15 cellular contexts compared by ENCODE assay signal in genomic region chr9:4126184-4126865, GRCh38.
DNase-seq lines count a peak whose midpoint lies in the region; ATAC-seq and TF ChIP-seq lines count a peak whose summit lies in the region.
"Had no signal": no experiment of that assay in that cellular context is flagged by ENCODE, and none has a peak within 500 bp of the region (broad histone marks: within the 10 kb centered on the region; RNA-seq: fewer than 3 reads in every experiment).

No MANE protein-coding gene starts in this region.

- WGBS in adrenal gland, 4 donors: 74 to 77% (median 76%) methylated on average over 2 of the region's 2 CpGs

- no peak overlapping the region for H3K4me3 Mint-ChIP-seq in osteocyte (ENCODE audit: unreplicated experiment)
- H3K4me3 Mint-ChIP-seq in CD4-positive, alpha-beta T cell: no peak overlapping the region
- H3K4me3 Mint-ChIP-seq: activated T-helper 1 cell treated with anti-CD3 and anti-CD28 coated beads, Interleukin-12 subunit alpha, Interleukin-12 subunit beta, Interleukin-2, Interleukin-4 antibody, amounts not matched to agents 30 ng/mL and 10 ng/mL and 1 ng/mL, durations not matched to agents 14 hours and 24 hours and 36 hours; nephron; stimulated activated memory B cell treated with anti-CD40 and anti-IgM and Interleukin-4, amounts not matched to agents 10 μg/mL and 1 μg/mL and 100 μg/mL, for 72 hours had no signal

- peak overlapping the region; percentile 60 for H3K4me2 ChIP-seq in PC-9

- intact Hi-C loops in PC-9 (cut with micrococcal nuclease; ENCODE audit: unreplicated experiment): loop anchor here (1.0 to 5.0 kb wide), 5 partner anchors 50 to 385 kb away; no protein-coding TSS in a partner anchor
- intact Hi-C loops in CD4-positive, alpha-beta T cell (cut with DNase I, micrococcal nuclease): no loop called here
- intact Hi-C loops in adrenal gland (cut with DNase I): no loop called here

- no peaks in the 10 kb centered on the region for H3K36me3 ChIP-seq in PC-9 (ENCODE audit: low read depth)
- no peaks in the 10 kb centered on the region for H3K36me3 ChIP-seq in adrenal gland (replicated peaks in 1 of 2)

- H3F3A ChIP-seq in PC-9 (ENCODE audit: insufficient read depth, low read depth): peaks cover 12% of the 10 kb centered on the region; the same call in 1 of the 2 replicates

- H3K4me3 ChIP-seq in PC-9: no peak overlapping the region
- no peak overlapping the region for H3K4me3 ChIP-seq in adrenal gland
- H3K4me3 ChIP-seq: coronary artery had no signal

- peaks cover 10% of the 10 kb centered on the region for H3K9me3 Mint-ChIP-seq in osteocyte (ENCODE audit: unreplicated experiment)
- peaks cover 3% of the 10 kb centered on the region for H3K9me3 Mint-ChIP-seq in CD4-positive, alpha-beta T cell

- H2AFZ ChIP-seq in PC-9: no peak overlapping the region

- peaks cover 9% of the 10 kb centered on the region for H3K36me3 Mint-ChIP-seq in osteocyte (ENCODE audit: unreplicated experiment)
- H3K36me3 Mint-ChIP-seq in CD4-positive, alpha-beta T cell (ENCODE audit: low read depth): no peaks in the 10 kb centered on the region
- H3K36me3 Mint-ChIP-seq: stimulated activated memory B cell treated with anti-CD40 and anti-IgM and Interleukin-4, amounts not matched to agents 10 μg/mL and 1 μg/mL and 100 μg/mL, for 72 hours had no signal

- no peaks in the 10 kb centered on the region for H3K27me3 ChIP-seq in PC-9 (ENCODE audit: insufficient read depth, low read depth)
- no peaks in the 10 kb centered on the region for H3K27me3 ChIP-seq in CD4-positive, alpha-beta T cell (ENCODE audit: control insufficient read depth, insufficient read depth, low read length)
- no peaks in the 10 kb centered on the region for H3K27me3 ChIP-seq in adrenal gland

- POLR2A ChIA-PET in PC-9 (lab: Charles Lee; ENCODE audit: unreplicated experiment): interaction anchor here (0.6 kb wide), 2 partner anchors 171 to 174 kb away, joined by 6 to 30 read pairs; no protein-coding TSS in a partner anchor
- POLR2A ChIA-PET in CD4-positive, alpha-beta T cell (lab: Charles Lee): no interaction called here

- DNase-seq in EL: peak; percentile 80
- DNase-seq in PC-9: peak in 1 of 2 experiments; percentile 76
- DNase-seq in fibroblast of gingiva (ENCODE audit: low read depth): peak; percentile 76
- no peak for DNase-seq in osteocyte (ENCODE audit: extremely low spot score, unreplicated experiment)
- DNase-seq in GF-D8 (lab: John Stamatoyannopoulos, UW): no peak
- no peak for DNase-seq in CD4-positive, alpha-beta T cell
- no peak for DNase-seq in adrenal gland
- DNase-seq in SKM-1 treated with dmso at 0.1 percent for 144 hours (lab: John Stamatoyannopoulos, UW; ENCODE audit: unreplicated experiment): no peak
- DNase-seq: activated CD4-positive, CD25-positive, alpha-beta regulatory T cell; NCI-H1930 had no signal

- H3K27ac ChIP-seq in PC-9 (peak overlapping the region; percentile 89), adrenal gland (no peak overlapping the region)
- no peak overlapping the region for H3K27ac ChIP-seq in CD4-positive, alpha-beta T cell (ENCODE audit: low read depth, low read length)
- H3K27ac ChIP-seq: RWPE1 had no signal

- ATAC-seq in CD4-positive, alpha-beta T cell (ENCODE audit: poor library complexity): no peak
- ATAC-seq: stimulated activated memory B cell treated with anti-CD40 and anti-IgM and Interleukin-4, amounts not matched to agents 10 μg/mL and 1 μg/mL and 100 μg/mL, for 72 hours had no signal

- CTCF ChIA-PET in PC-9 (lab: Charles Lee): interaction anchor here (0.9 kb wide), 1 partner anchor 48 kb away, joined by 6 read pairs; no protein-coding TSS in a partner anchor
- CTCF ChIA-PET in CD4-positive, alpha-beta T cell (lab: Charles Lee): no interaction called here

- H3K27me3 Mint-ChIP-seq in osteocyte (ENCODE audit: unreplicated experiment): no peaks in the 10 kb centered on the region
- H3K27me3 Mint-ChIP-seq in CD4-positive, alpha-beta T cell: no peaks in the 10 kb centered on the region

- no TSS peak for BruUV-seq in PC-9 (replicated peaks; lab: Mats Ljungman, UMichigan)

- no peaks in the 10 kb centered on the region for H3K79me2 ChIP-seq in PC-9 (ENCODE audit: low read depth)

- H4K20me1 ChIP-seq in PC-9 (ENCODE audit: insufficient read depth): no peaks in the 10 kb centered on the region

- H3K9me2 ChIP-seq in PC-9 (ENCODE audit: insufficient read depth): no peaks in the 10 kb centered on the region

- H3K27ac Mint-ChIP-seq in osteocyte (ENCODE audit: unreplicated experiment): peak overlapping the region; percentile 93
- no peak overlapping the region for H3K27ac Mint-ChIP-seq in CD4-positive, alpha-beta T cell
- H3K27ac Mint-ChIP-seq: activated T-helper 1 cell treated with anti-CD3 and anti-CD28 coated beads, Interleukin-12 subunit alpha, Interleukin-12 subunit beta, Interleukin-2, Interleukin-4 antibody, amounts not matched to agents 30 ng/mL and 10 ng/mL and 1 ng/mL, durations not matched to agents 14 hours and 24 hours and 36 hours; stimulated activated memory B cell treated with anti-CD40 and anti-IgM and Interleukin-4, amounts not matched to agents 10 μg/mL and 1 μg/mL and 100 μg/mL, for 72 hours had no signal

- H3K4me1 ChIP-seq in PC-9 (replicated peaks; ENCODE audit: insufficient read depth): peaks cover 29% of the 10 kb centered on the region
- no peaks in the 10 kb centered on the region for H3K4me1 ChIP-seq in adrenal gland (replicated peaks in 1 of 2)

- peaks cover 28% of the 10 kb centered on the region for H3K4me1 Mint-ChIP-seq in osteocyte (ENCODE audit: unreplicated experiment)
- no peaks in the 10 kb centered on the region for H3K4me1 Mint-ChIP-seq in CD4-positive, alpha-beta T cell (ENCODE audit: low read depth)
- H3K4me1 Mint-ChIP-seq: nephron; stimulated activated memory B cell treated with anti-CD40 and anti-IgM and Interleukin-4, amounts not matched to agents 10 μg/mL and 1 μg/mL and 100 μg/mL, for 72 hours had no signal

- H3K9me3 ChIP-seq in PC-9 (ENCODE audit: insufficient read depth, low read depth) (no peaks in the 10 kb centered on the region; the same call in 1 of the 2 replicates), adrenal gland (replicated peaks in 1 of 3) (no peaks in the 10 kb centered on the region)
- H3K9me3 ChIP-seq in CD4-positive, alpha-beta T cell (ENCODE audit: control insufficient read depth, low read length): no peaks in the 10 kb centered on the region

- TF ChIP-seq POLR2A in adrenal gland (IDR thresholded peaks at IDR 0.05): no peak

- no peak for TF ChIP-seq CTCF in PC-9 (conservative IDR thresholded peaks at IDR 0.05)
- no peak for TF ChIP-seq CTCF in osteocyte (IDR thresholded peaks at IDR 0.05)
- TF ChIP-seq CTCF in CD4-positive, alpha-beta T cell (IDR thresholded peaks at IDR 0.05): no peak
- TF ChIP-seq CTCF in adrenal gland (IDR thresholded peaks at IDR 0.05): no peak

Comparison
In these comparisons a context has a peak if more than half of its experiments do, and no peak if none do; other contexts are left out.
1. DNase-seq: peak in EL (single experiment) and fibroblast of gingiva (single experiment); none in osteocyte (single experiment), GF-D8 (single experiment), CD4-positive, alpha-beta T cell (0 of 10), adrenal gland (0 of 7) and SKM-1 treated with dmso at 0.1 percent for 144 hours (single experiment).